9 cellular contexts compared by ENCODE assay signal in the genomic region with DNA sequence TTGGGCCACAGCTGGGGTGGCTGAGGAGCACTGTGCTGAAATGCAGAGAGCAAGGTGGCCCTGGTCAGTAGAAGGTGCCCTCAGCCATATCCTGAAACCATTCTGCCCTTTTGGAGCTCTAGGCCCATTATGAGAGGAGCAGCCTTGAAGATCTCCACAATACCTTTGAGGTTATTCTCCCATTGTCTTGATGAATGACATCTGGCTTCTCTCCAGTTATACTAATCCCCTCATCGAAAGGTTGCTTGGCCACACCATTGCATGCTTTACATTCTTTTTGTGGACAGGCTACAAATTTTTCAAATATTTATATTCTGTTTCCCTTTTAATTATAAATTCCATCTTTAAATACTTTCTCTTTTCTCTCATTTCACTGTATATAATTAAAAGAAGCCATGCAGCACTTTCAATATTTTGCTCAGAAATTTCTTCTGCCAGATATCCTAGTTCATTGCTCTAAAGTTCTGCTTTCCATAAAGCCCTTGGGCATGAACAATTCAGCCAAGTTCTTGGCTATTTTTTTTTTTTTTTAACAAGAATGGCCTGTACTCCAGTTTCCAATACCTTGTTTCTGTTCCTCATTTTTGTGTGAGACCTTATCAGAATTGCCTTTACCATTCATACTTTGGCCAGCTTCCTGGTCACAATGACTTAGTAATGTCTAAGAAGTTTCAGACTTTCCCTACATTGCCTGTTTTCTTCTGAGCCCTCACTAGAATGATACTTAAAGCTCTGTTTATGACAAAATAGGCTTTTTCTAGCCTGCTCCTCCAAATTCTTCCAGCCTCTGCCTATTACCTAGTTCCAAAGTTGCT.
A peak's percentile ranks its signal among the peaks of the same experiment; 100 is the strongest.
DNase-seq lines count a peak whose midpoint lies in the region; ATAC-seq, FAIRE-seq and TF ChIP-seq lines count a peak whose summit lies in the region.
"Had no signal": no experiment of that assay in that cellular context is flagged by ENCODE, and none has a peak within 500 bp of the region (broad histone marks: within the 10 kb centered on the region; RNA-seq: fewer than 3 reads in every experiment).

No MANE protein-coding gene starts in this region.

- no peaks in the 10 kb centered on the region for H3K27me3 ChIP-seq in K562 (ENCODE audit: control insufficient read depth in 2 of 2, insufficient read depth in 2 of 2, low read length in 2 of 2)

- H3K4me2 ChIP-seq in K562 (ENCODE audit: insufficient read depth, low read length) = peak overlapping the region; percentile 26; the same call in 1 of the 2 replicates

- peak overlapping the region; percentile 13 to 32; a peak in 3 of 4 replicates for H3K9ac ChIP-seq in K562 (ENCODE audit: insufficient read depth in 1 of 2, low read depth in 2 of 2, low read length in 2 of 2)

- POLR2A ChIA-PET in K562 (lab: Yijun Ruan, JAX) = interaction anchor here (0.6 kb wide), 1 partner anchor 132 kb away, joined by 3 read pairs; no protein-coding TSS in a partner anchor

- in situ Hi-C loops in K562 (cut with MboI) = no loop called here

- peaks cover 16 to 62% of the 10 kb centered on the region in 2 experiments for H3K4me1 ChIP-seq in K562 (replicated peaks in 1 of 2; ENCODE audit: control insufficient read depth in 2 of 2, insufficient read depth in 2 of 2, low read length in 2 of 2)

- 0% methylated on average over 1 of the region's 1 CpG for WGBS in K562 (ENCODE audit: insufficient coverage, low coverage, missing lambda C conversion rate)

- no peaks in the 10 kb centered on the region for H3K9me1 ChIP-seq in K562 (ENCODE audit: control insufficient read depth, insufficient read depth, low read length)

- no peaks in the 10 kb centered on the region for H4K20me1 ChIP-seq in K562 (replicated peaks; ENCODE audit: control insufficient read depth, insufficient read depth, low read length)

- BruUV-seq in K562 (replicated peaks; lab: Mats Ljungman, UMichigan) = no TSS peak

- no peaks in the 10 kb centered on the region for H3K36me3 ChIP-seq in K562 (ENCODE audit: control insufficient read depth, insufficient read depth, low read length)

- no peak for FAIRE-seq in K562 (lab: Jason Lieb, UNC)

- CTCF ChIA-PET in K562 (lab: Yijun Ruan, JAX; ENCODE audit: low intra/inter-chr PET ratio) = no interaction called here

- no peaks in the 10 kb centered on the region for H3K9me3 ChIP-seq in K562 (replicated peaks; ENCODE audit: control insufficient read depth, insufficient read depth, low read depth, low read length)

- peak; percentile 72 for TF ChIP-seq EP300 in K562 (IDR thresholded peaks at IDR 0.05; ENCODE audit: low read length)

- no peak for TF ChIP-seq CTCF in K562 (IDR thresholded peaks at IDR 0.05 in 2 of 3, conservative IDR thresholded peaks at IDR 0.05 in 1 of 3; ENCODE audit: insufficient read depth in 2 of 3, low read depth in 1 of 3, low read length in 3 of 3)

- DNase-seq in K562 (ENCODE audit: extremely low read depth in 1 of 4, low spot score in 3 of 4) = peak in 1 of 4 experiments; percentile 68
- no peak for DNase-seq in NCI-H1048 (lab: John Stamatoyannopoulos, UW)
- no peak for DNase-seq in activated CD4-positive, alpha-beta T cell treated with anti-CD3 and anti-CD28 coated beads, Interleukin-2, amount 50 U/mL, for 48 hours
- DNase-seq in stimulated activated CD4-positive, alpha-beta T cell treated with anti-CD3 and anti-CD28 coated beads, Interleukin-4, amount 100 ng/mL, for 4 hours = no peak

- TF ChIP-seq POLR2A in K562 (conservative IDR thresholded peaks at IDR 0.05) = no peak

- intact Hi-C loops in K562 (cut with micrococcal nuclease) = loop anchor here (5.0 to 10.0 kb wide), 4 partner anchors 138 to 438 kb away; a partner anchor contains a TSS

- no peak overlapping the region for H3K4me3 ChIP-seq in K562

- H3K79me2 ChIP-seq in K562 (ENCODE audit: control insufficient read depth, insufficient read depth, low read length) = no peaks in the 10 kb centered on the region

- peak overlapping the region; percentile 87 for H2AFZ ChIP-seq in K562 (ENCODE audit: low read depth, low read length)

- no peak for TF ChIP-seq RAD21 in K562 (CRISPR knock-in tag; conservative IDR thresholded peaks at IDR 0.05 in 1 of 2, IDR thresholded peaks at IDR 0.05 in 1 of 2)

- peak overlapping the region; percentile 76 for H3K27ac ChIP-seq in K562 (ENCODE audit: extremely low read depth, low read depth, low read length)
- H3K27ac ChIP-seq: HL-60 had no signal

- ATAC-seq in GM18517 (IDR thresholded peaks at IDR 0.05; ENCODE audit: unreplicated experiment) (peak; percentile 100), GM21723 (IDR thresholded peaks at IDR 0.05; ENCODE audit: unreplicated experiment) (peak; percentile 100), HG03457 (IDR thresholded peaks at IDR 0.05; ENCODE audit: unreplicated experiment) (peak; percentile 99), K562 (peak; percentile 54)
- no peak for ATAC-seq in activated CD4-positive, CD25-positive, alpha-beta regulatory T cell treated with anti-CD3 and anti-CD28 coated beads, Interleukin-2, amount 50 U/mL, for 24 hours

TF ChIP-seq in K562, 482 proteins besides CTCF, POLR2A, EP300 and RAD21 (continues in another document):
- no peak for TF ChIP-seq ATF1 (CRISPR knock-in tag; IDR thresholded peaks at IDR 0.05)
- TF ChIP-seq ATF1 (tag; IDR thresholded peaks at IDR 0.05) = 0 out of 2 replicates have a peak, but pooled peaks have one; percentile 6
- peak; percentile 30; the same call in 1 of the 2 replicates for TF ChIP-seq FOSL1 (tag; conservative IDR thresholded peaks at IDR 0.05)
- TF ChIP-seq ZEB2 (IDR thresholded peaks at IDR 0.05) = peak; percentile 39; the same call in 1 of the 2 replicates
- TF ChIP-seq EHMT2 (IDR thresholded peaks at IDR 0.05) = peak; percentile 55; the same call in 1 of the 2 replicates
- TF ChIP-seq, protein P1, sequence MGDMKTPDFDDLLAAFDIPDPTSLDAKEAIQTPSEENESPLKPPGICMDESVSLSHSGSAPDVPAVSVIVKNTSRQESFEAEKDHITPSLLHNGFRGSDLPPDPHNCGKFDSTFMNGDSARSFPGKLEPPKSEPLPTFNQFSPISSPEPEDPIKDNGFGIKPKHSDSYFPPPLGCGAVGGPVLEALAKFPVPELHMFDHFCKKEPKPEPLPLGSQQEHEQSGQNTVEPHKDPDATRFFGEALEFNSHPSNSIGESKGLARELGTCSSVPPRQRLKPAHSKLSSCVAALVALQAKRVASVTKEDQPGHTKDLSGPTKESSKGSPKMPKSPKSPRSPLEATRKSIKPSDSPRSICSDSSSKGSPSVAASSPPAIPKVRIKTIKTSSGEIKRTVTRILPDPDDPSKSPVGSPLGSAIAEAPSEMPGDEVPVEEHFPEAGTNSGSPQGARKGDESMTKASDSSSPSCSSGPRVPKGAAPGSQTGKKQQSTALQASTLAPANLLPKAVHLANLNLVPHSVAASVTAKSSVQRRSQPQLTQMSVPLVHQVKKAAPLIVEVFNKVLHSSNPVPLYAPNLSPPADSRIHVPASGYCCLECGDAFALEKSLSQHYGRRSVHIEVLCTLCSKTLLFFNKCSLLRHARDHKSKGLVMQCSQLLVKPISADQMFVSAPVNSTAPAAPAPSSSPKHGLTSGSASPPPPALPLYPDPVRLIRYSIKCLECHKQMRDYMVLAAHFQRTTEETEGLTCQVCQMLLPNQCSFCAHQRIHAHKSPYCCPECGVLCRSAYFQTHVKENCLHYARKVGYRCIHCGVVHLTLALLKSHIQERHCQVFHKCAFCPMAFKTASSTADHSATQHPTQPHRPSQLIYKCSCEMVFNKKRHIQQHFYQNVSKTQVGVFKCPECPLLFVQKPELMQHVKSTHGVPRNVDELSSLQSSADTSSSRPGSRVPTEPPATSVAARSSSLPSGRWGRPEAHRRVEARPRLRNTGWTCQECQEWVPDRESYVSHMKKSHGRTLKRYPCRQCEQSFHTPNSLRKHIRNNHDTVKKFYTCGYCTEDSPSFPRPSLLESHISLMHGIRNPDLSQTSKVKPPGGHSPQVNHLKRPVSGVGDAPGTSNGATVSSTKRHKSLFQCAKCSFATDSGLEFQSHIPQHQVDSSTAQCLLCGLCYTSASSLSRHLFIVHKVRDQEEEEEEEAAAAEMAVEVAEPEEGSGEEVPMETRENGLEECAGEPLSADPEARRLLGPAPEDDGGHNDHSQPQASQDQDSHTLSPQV (IDR thresholded peaks at IDR 0.05) = peak; percentile 71
- TF ChIP-seq NFE2 (IDR thresholded peaks at IDR 0.05; ENCODE audit: low read depth) = peak; percentile 84
- TF ChIP-seq RBBP5 (IDR thresholded peaks at IDR 0.05; ENCODE audit: borderline replicate concordance, insufficient read depth, low read length, poor library complexity, severe bottlenecking) = peak; percentile 40
- TF ChIP-seq CREB1 (IDR thresholded peaks at IDR 0.05) = no peak
- TF ChIP-seq CREB1 (CRISPR knock-in tag; IDR thresholded peaks at IDR 0.05) = no peak
- TF ChIP-seq TEAD4 (IDR thresholded peaks at IDR 0.05; ENCODE audit: low read length) = peak; percentile 64
- TF ChIP-seq TEAD4 (CRISPR knock-in tag; IDR thresholded peaks at IDR 0.05; ENCODE audit: borderline replicate concordance) = no peak
- peak; percentile 76 for TF ChIP-seq NFIC (IDR thresholded peaks at IDR 0.05)
- TF ChIP-seq SOX6 (IDR thresholded peaks at IDR 0.05) = peak; percentile 67
- peak; percentile 51; the same call in 1 of the 2 replicates for TF ChIP-seq MAFF (IDR thresholded peaks at IDR 0.05; ENCODE audit: low read length)
- 0 out of 2 replicates have a peak, but pooled peaks have one; percentile 24 for TF ChIP-seq ATF7 (IDR thresholded peaks at IDR 0.05)

Comparison
In these comparisons a context has a peak if more than half of its experiments do, and no peak if none do; other contexts are left out.
1. ATAC-seq: peak in GM18517 (single experiment), GM21723 (single experiment), HG03457 (single experiment) and K562 (single experiment); none in activated CD4-positive, CD25-positive, alpha-beta regulatory T cell treated with anti-CD3 and anti-CD28 coated beads, Interleukin-2, amount 50 U/mL, for 24 hours (0 of 2).